In the genomic region with DNA sequence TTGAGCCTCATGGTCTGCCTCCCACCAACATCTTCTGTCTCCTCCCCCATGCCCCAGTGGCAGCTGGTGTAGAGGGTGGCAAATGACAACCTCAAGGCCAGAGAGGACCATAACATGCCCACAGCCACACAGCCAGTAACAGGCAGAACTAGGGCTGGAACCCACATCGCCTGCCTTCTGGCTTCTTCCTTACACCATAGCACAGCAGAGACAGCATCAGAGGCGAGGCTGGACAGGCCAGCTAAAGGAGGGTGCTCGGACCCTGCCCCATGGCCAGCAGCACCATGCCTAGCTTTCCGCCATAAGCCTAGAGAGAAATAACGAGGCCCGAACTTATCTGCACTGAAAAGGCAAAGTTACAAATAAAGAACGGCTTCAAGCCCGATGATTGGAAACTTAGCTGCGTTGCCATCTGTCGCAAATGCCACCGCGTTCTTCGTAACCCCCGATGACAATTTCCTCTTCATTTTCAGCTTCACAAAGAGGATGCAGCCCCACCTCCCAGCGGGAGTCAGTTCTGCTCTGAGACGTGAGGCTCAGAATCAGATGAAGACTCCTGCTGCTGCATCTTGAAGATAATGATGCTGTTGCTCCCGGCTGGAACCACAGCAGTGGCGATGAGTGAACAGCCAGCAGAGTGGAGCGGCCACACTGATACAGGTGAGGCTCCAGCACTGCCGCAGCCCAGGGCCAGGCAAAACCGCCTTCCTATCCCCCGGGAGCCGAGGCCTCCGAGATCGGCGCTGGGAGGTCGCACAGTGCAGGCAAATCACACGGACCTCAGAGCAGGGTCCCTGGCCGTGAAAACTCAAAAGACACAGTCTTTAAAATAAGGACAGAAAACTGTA, we compare ENCODE assay signal across 15 cellular contexts.
DNase-seq lines count a peak whose midpoint lies in the region; ATAC-seq and TF ChIP-seq lines count a peak whose summit lies in the region.
"Had no signal": no experiment of that assay in that cellular context is flagged by ENCODE, and none has a peak within 500 bp of the region (broad histone marks: within the 10 kb centered on the region; RNA-seq: fewer than 3 reads in every experiment).

No MANE protein-coding gene starts in this region.

- H3K9me3 ChIP-seq in neural progenitor cell (ENCODE audit: low read depth) (no peaks in the 10 kb centered on the region), osteoblast (ENCODE audit: low read depth, low read length) (no peaks in the 10 kb centered on the region)
- H3K9me3 ChIP-seq: Caco-2 had no signal

- H3K27ac ChIP-seq in neural progenitor cell (no peak overlapping the region), foreskin keratinocyte (no peak overlapping the region), osteoblast (ENCODE audit: low read depth, low read length) (no peak overlapping the region)

- H3K4me3 Mint-ChIP-seq in neural progenitor cell: no peak overlapping the region

- H3K27me3 Mint-ChIP-seq in neural progenitor cell (ENCODE audit: insufficient read depth, low read depth): peaks cover 8% of the 10 kb centered on the region

- ATAC-seq in left ventricle myocardium superior (no peak), foreskin keratinocyte (no peak)
- ATAC-seq: HCT116 had no signal

- H3K27me3 ChIP-seq in neural progenitor cell (no peaks in the 10 kb centered on the region), foreskin keratinocyte (peaks cover 16% of the 10 kb centered on the region), osteoblast (ENCODE audit: insufficient read depth, low read length) (peaks cover 4% of the 10 kb centered on the region)

- H3K36me3 ChIP-seq in neural progenitor cell: no peaks in the 10 kb centered on the region
- H3K36me3 ChIP-seq in osteoblast (ENCODE audit: insufficient read depth, low read length): no peaks in the 10 kb centered on the region

- intact Hi-C loops in cardiac septum (cut with DNase I): no loop called here
- intact Hi-C loops in left ventricle myocardium superior (cut with micrococcal nuclease): no loop called here

- no peak overlapping the region for H3K9ac ChIP-seq in neural progenitor cell

- H3K79me2 ChIP-seq in neural progenitor cell (ENCODE audit: low read depth) (no peaks in the 10 kb centered on the region), osteoblast (ENCODE audit: insufficient read depth, low read length) (no peaks in the 10 kb centered on the region)

- H3K27ac Mint-ChIP-seq in neural progenitor cell: peak overlapping the region; percentile 83

- H2AFZ ChIP-seq in neural progenitor cell (replicated peaks) (no peak overlapping the region), osteoblast (ENCODE audit: low read length) (no peak overlapping the region)

- H3K4me3 ChIP-seq in neural progenitor cell: no peak overlapping the region
- no peak overlapping the region for H3K4me3 ChIP-seq in osteoblast (ENCODE audit: insufficient read depth, low read length)

- H3K9me3 Mint-ChIP-seq in neural progenitor cell: peaks cover 15% of the 10 kb centered on the region

- peaks cover 14% of the 10 kb centered on the region for H3K4me1 Mint-ChIP-seq in neural progenitor cell

- H3K4me2 ChIP-seq in neural progenitor cell (no peak overlapping the region), osteoblast (ENCODE audit: insufficient read depth, low read length) (no peak overlapping the region)

- DNase-seq in cardiac septum (ENCODE audit: low spot score) (peak; percentile 71), left ventricle myocardium superior (no peak), neural progenitor cell (ENCODE audit: low spot score) (no peak), foreskin keratinocyte (no peak), osteoblast (ENCODE audit: insufficient read length, low spot score, missing footprints) (no peak), HCEC 1CT (no peak)
- DNase-seq in activated CD8-positive, alpha-beta memory T cell treated with anti-CD3 and anti-CD28 coated beads, Interleukin-2, amount 50 U/mL, for 48 hours: peak; percentile 26
- DNase-seq: AML-193, Caco-2, DMS53, KG1, NCI-H1092 treated with DMSO at 0.1 percent for 48 hours, NCI-H1694, SIG-M5 had no signal

- H3K4me1 ChIP-seq in neural progenitor cell (no peaks in the 10 kb centered on the region), foreskin keratinocyte (no peaks in the 10 kb centered on the region), osteoblast (ENCODE audit: insufficient read depth, low read length) (peaks cover 8% of the 10 kb centered on the region)
- H3K4me1 ChIP-seq: Caco-2 had no signal

- TF ChIP-seq CTCF in neural progenitor cell (IDR thresholded peaks at IDR 0.05) (no peak), foreskin keratinocyte (conservative IDR thresholded peaks at IDR 0.05) (no peak), osteoblast (IDR thresholded peaks at IDR 0.05; ENCODE audit: extremely low read depth, low read depth, low read length) (no peak)

- H3F3A ChIP-seq in neural progenitor cell (ENCODE audit: low read depth): no peaks in the 10 kb centered on the region

- H4K20me1 ChIP-seq in neural progenitor cell (ENCODE audit: low read depth) (no peaks in the 10 kb centered on the region), osteoblast (ENCODE audit: insufficient read depth, low read length) (no peaks in the 10 kb centered on the region)

- no peaks in the 10 kb centered on the region for H3K36me3 Mint-ChIP-seq in neural progenitor cell

Comparison
In these comparisons a context has a peak if more than half of its experiments do, and no peak if none do; other contexts are left out.
1. DNase-seq: peak in cardiac septum (single experiment) and activated CD8-positive, alpha-beta memory T cell treated with anti-CD3 and anti-CD28 coated beads, Interleukin-2, amount 50 U/mL, for 48 hours (single experiment); none in left ventricle myocardium superior (single experiment), neural progenitor cell (single experiment), foreskin keratinocyte (0 of 2), osteoblast (single experiment) and HCEC 1CT (single experiment).